8 cellular contexts compared by ENCODE assay signal in the genomic region with DNA sequence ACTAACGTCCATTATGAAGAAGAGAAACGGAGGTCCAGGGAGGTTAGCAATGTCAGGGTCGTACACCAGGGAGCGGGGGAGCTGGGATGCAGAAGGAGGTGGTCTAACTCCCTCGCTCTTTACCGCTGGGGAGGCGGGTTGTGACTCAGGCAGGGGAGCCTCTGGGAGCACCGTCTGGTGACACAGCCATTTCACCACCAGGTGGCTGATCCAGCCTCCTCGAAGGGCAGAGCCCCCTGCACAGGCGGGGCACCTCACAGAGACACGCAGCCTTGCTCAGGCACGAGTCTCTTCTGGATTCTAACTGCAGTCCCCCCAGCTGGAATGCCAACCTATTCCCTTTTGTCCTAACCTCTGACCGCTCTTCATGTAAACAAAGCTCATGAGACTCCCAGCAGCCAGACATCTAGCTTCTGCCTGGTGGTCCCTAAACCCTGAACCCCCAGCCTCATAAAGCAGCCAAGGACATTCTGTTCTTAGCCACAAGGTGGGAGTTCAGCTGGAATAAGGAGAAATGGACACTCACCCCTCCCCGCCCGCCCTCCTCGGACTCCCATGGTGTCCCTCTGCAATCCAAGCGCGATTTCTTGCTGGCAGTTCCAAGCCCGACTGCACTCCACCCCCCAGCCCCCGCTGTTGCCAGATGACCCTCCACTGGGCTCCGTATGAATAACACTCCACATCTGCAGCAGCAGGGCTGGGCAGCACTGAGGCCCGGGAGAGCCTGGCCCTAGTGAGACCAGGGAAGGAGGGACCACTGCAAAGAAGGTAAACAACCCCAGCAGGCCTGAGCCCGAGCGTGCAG.
DNase-seq lines count a peak whose midpoint lies in the region; ATAC-seq and TF ChIP-seq lines count a peak whose summit lies in the region.

No MANE protein-coding gene starts in this region.

- DNase-seq in WERI-Rb-1 (peak; percentile 72), left ventricle myocardium inferior (no peak), sigmoid colon (peak; percentile 85), NCI-H2196 (lab: John Stamatoyannopoulos, UW; ENCODE audit: unreplicated experiment) (no peak), SHP77 treated with DMSO at 0.1 percent for 48 hours (lab: John Stamatoyannopoulos, UW) (no peak)

- H3K27me3 ChIP-seq in WERI-Rb-1 (ENCODE audit: insufficient read depth, low read depth, severe bottlenecking) (no peaks in the 10 kb centered on the region), left ventricle myocardium inferior (ENCODE audit: low read depth) (no peaks in the 10 kb centered on the region), sigmoid colon (no peaks in the 10 kb centered on the region)

- peaks cover 100% of the 10 kb centered on the region for H3K4me1 ChIP-seq in left ventricle myocardium inferior
- H3K4me1 ChIP-seq in sigmoid colon = peaks cover 0 to 100% (median 100%) of the 10 kb centered on the region in 4 donors

- H3K9me3 ChIP-seq in WERI-Rb-1 (ENCODE audit: severe bottlenecking) = no peaks in the 10 kb centered on the region
- H3K9me3 ChIP-seq in left ventricle myocardium inferior (replicated peaks) = no peaks in the 10 kb centered on the region
- no peaks in the 10 kb centered on the region for H3K9me3 ChIP-seq in sigmoid colon

- H3K36me3 ChIP-seq in WERI-Rb-1 (no peaks in the 10 kb centered on the region), left ventricle myocardium inferior (peaks cover 40% of the 10 kb centered on the region), sigmoid colon (peaks cover 0 to 31% (median 10%) of the 10 kb centered on the region in 4 donors)

- WGBS in sigmoid colon, 2 donors = 72 to 73% methylated on average over 24 of the region's 24 CpGs

- TF ChIP-seq EP300 in sigmoid colon (IDR thresholded peaks at IDR 0.05) = no peak

- TF ChIP-seq CTCF in GM12872 (IDR thresholded peaks at IDR 0.05; ENCODE audit: insufficient read depth, low read depth, low read length) (0 out of 3 replicates have a peak, but pooled peaks have one; percentile 31), WERI-Rb-1 (IDR thresholded peaks at IDR 0.05; ENCODE audit: low read depth, low read length) (peak; percentile 78), left ventricle myocardium inferior (IDR thresholded peaks at IDR 0.05; ENCODE audit: borderline replicate concordance) (peak; percentile 56), sigmoid colon (IDR thresholded peaks at IDR 0.05) (peak in 3 of 4 experiments; percentile 21 to 52 (median 28))

- TF ChIP-seq POLR2A in sigmoid colon (IDR thresholded peaks at IDR 0.05) = no peak

- intact Hi-C loops in left ventricle myocardium inferior (cut with micrococcal nuclease) = no loop called here
- intact Hi-C loops in sigmoid colon (cut with DNase I) = no loop called here

- no peak for ATAC-seq in HG02870 (IDR thresholded peaks at IDR 0.05; ENCODE audit: unreplicated experiment)
- ATAC-seq in GM18868 (IDR thresholded peaks at IDR 0.05; ENCODE audit: unreplicated experiment) = no peak

- H3K27ac ChIP-seq in WERI-Rb-1 (no peak overlapping the region), left ventricle myocardium inferior (replicated peaks) (peak overlapping the region; percentile 95), sigmoid colon (peak overlapping the region; percentile 94 to 98 (median 98))

- H3K4me3 ChIP-seq in WERI-Rb-1 (ENCODE audit: low read depth, low read length) = no peak overlapping the region
- H3K4me3 ChIP-seq in left ventricle myocardium inferior = peak overlapping the region; percentile 44
- H3K4me3 ChIP-seq in sigmoid colon = peak overlapping the region in 2 of 4 donors; percentile 2 to 9

Comparison
In these comparisons a context has a peak if more than half of its experiments do, and no peak if none do; other contexts are left out.
1. CTCF ChIP-seq: peak in every context shown above with its lines; median percentile 78 in WERI-Rb-1; 56 in left ventricle myocardium inferior; 31 in GM12872; 28 in sigmoid colon.
2. DNase-seq: peak in WERI-Rb-1 (single experiment) and sigmoid colon (single experiment); none in left ventricle myocardium inferior (single experiment), NCI-H2196 (single experiment) and SHP77 treated with DMSO at 0.1 percent for 48 hours (single experiment).